ENCODE assay signal across 8 cellular contexts in genomic region chr2:128090909-128091690, GRCh38.
DNase-seq lines count a peak whose midpoint lies in the region; ATAC-seq and TF ChIP-seq lines count a peak whose summit lies in the region.

TSS of gene UGGT1 (plus strand) at chr2:128091200. CDS start at chr2:128091358, 158 bp downstream.

- DNase-seq in AG09319 (ENCODE audit: extremely low read depth, low read depth) (peak; percentile 93), NCI-H446 treated with DMSO at 0.1 percent for 48 hours (lab: John Stamatoyannopoulos, UW) (peak; percentile 92), cerebellar nuclear complex (lab: John Stamatoyannopoulos, UW) (peak; percentile 64 to 84), islet precursor cell (peak; percentile 99)
- DNase-seq in stimulated activated CD4-positive, alpha-beta T cell treated with anti-CD3 and anti-CD28 coated beads, Interleukin-12 subunit alpha, Interleukin-12 subunit beta, amount 100 ng/mL, for 48 hours (ENCODE audit: low read depth in 2 of 3, low spot score in 1 of 3): peak; percentile 89 to 93 (median 90)

- ATAC-seq in GM19035 (IDR thresholded peaks at IDR 0.05; ENCODE audit: unreplicated experiment): peak; percentile 95
- peak; percentile 96 for ATAC-seq in HG03354 (IDR thresholded peaks at IDR 0.05; ENCODE audit: poor library complexity, severe bottlenecking, unreplicated experiment)
- peak; percentile 99 for ATAC-seq in activated CD4-positive, CD25-positive, alpha-beta regulatory T cell treated with anti-CD3 and anti-CD28 coated beads, Interleukin-2, amount 50 U/mL, for 24 hours

- TF ChIP-seq CTCF in AG09319 (IDR thresholded peaks at IDR 0.05; ENCODE audit: low read depth, low read length): no peak

Comparison
In these comparisons a context has a peak if more than half of its experiments do, and no peak if none do; other contexts are left out.
1. Peak in every context shown above with its lines: DNase-seq and ATAC-seq.